ENCODE assay signal across 12 cellular contexts in the genomic region with DNA sequence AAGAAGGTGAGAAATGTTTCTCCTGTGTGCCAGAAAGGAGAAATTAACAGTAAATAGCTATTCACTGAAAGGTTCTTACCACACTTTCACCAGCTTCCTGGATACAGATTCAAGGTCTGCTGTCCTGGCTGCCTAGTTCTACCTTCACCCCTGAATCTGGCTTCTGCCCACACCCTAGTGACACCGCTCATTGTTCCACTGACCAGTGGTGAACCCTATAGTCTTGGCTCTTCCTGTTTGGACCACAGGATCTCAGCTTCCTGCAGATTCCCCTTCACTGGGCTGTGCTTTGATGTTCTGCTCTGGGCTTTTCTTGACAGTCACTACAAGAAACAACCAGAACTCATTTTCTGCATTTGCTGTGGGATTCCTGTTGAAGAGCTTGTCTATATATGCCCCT.
"Had no signal": no experiment of that assay in that cellular context is flagged by ENCODE, and none has a peak within 500 bp of the region (broad histone marks: within the 10 kb centered on the region; RNA-seq: fewer than 3 reads in every experiment).

No MANE protein-coding gene starts in this region.

- H3K27ac ChIP-seq: thoracic aorta had no signal

- DNase-seq: activated B cell treated with CpG ODN at 0.5 μM for 24 hours; activated CD4-positive, alpha-beta T cell treated with anti-CD3 and anti-CD28 coated beads, Interleukin-2, amount 10 ng/mL, durations not matched to agents 24 days and 14 days; activated CD8-positive, alpha-beta memory T cell treated with anti-CD3 and anti-CD28 coated beads for 24 hours; activated T-cell treated with anti-CD3 and anti-CD28 coated beads for 4 hours; amniotic stem cell; cerebellar nuclear complex; kidney; natural killer cell; stimulated activated CD4-positive, alpha-beta T cell treated with anti-CD3 and anti-CD28 coated beads, Interleukin-4, amount 100 ng/mL, for 4 hours; stomach; T-helper 17 cell had no signal

- H3K4me3 ChIP-seq: stomach, thoracic aorta had no signal

- H3K9me3 ChIP-seq: stomach, thoracic aorta had no signal

- ATAC-seq: natural killer cell, T-helper 17 cell had no signal

- H3K27me3 ChIP-seq: stomach had no signal

- H3K36me3 ChIP-seq: stomach, thoracic aorta had no signal
